Comparison of ENCODE assay signal across 18 cellular contexts in the genomic region with DNA sequence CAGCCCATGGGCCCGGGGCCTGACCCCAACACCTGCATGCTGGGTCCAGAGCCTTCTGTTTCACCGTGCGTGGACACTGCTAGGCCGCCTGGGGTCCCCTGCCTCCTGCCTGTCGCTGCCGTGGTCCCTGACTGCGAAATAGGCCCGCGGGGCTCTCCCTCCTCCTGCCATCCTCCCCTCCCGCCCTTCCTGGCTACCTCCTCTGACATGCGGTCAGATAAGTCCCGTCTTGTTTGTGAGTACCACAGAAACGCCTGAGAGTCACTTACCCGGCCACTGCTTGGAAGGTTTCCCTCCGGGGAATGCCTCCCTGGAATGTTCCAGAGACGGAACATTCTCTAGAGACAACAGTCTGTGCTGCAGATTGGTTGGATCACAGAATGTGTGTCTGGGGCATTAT. TPM values are rescaled to one million over a fixed set of nuclear protein-coding genes. Genes with fewer than 3 reads are reported as not detected.
DNase-seq lines count a peak whose midpoint lies in the region; ATAC-seq, FAIRE-seq and TF ChIP-seq lines count a peak whose summit lies in the region.
"Had no signal": no experiment of that assay in that cellular context is flagged by ENCODE, and none has a peak within 500 bp of the region (broad histone marks: within the 10 kb centered on the region; RNA-seq: fewer than 3 reads in every experiment).

No MANE protein-coding gene starts in this region.

- no peak overlapping the region for H3K9ac ChIP-seq in mammary epithelial cell (ENCODE audit: insufficient read depth, low read length)
- no peak overlapping the region for H3K9ac ChIP-seq in kidney (ENCODE audit: low read length in 2 of 2)

- peaks cover 12% of the 10 kb centered on the region for H3K27me3 Mint-ChIP-seq in MCF 10A (ENCODE audit: insufficient read depth, unreplicated experiment)
- H3K27me3 Mint-ChIP-seq in activated T-cell treated with anti-CD3 and anti-CD28 coated beads, Interleukin-2, amount 50 U/mL, for 72 hours (ENCODE audit: low read depth): no peaks in the 10 kb centered on the region
- H3K27me3 Mint-ChIP-seq: naive thymus-derived CD4-positive, alpha-beta T cell had no signal

- H3K4me1 ChIP-seq in breast epithelium (no peaks in the 10 kb centered on the region), mammary epithelial cell (ENCODE audit: insufficient read depth, low read length) (peaks cover 26% of the 10 kb centered on the region), kidney (ENCODE audit: control insufficient read depth in 1 of 2, insufficient read depth in 1 of 2, low read depth in 1 of 2, low read length in 2 of 2) (peaks cover 0 to 4% of the 10 kb centered on the region in 2 donors), thyroid gland (peaks cover 18 to 24% of the 10 kb centered on the region in 2 donors)

- H3K4me3 ChIP-seq in breast epithelium (peak overlapping the region in 2 of 3 donors; percentile 21 to 30), mammary epithelial cell (replicated peaks in 1 of 3; ENCODE audit: insufficient read depth in 1 of 3, low read depth in 2 of 3, low read length in 3 of 3) (no peak overlapping the region), kidney (ENCODE audit: low read length in 2 of 2) (no peak overlapping the region), thyroid gland (replicated peaks in 1 of 3) (no peak overlapping the region)
- H3K4me3 ChIP-seq: suprapubic skin had no signal

- H3K4me3 Mint-ChIP-seq in MCF 10A (ENCODE audit: unreplicated experiment): no peak overlapping the region
- no peak overlapping the region for H3K4me3 Mint-ChIP-seq in activated T-cell treated with anti-CD3 and anti-CD28 coated beads, Interleukin-2, amount 50 U/mL, for 72 hours
- H3K4me3 Mint-ChIP-seq: naive thymus-derived CD4-positive, alpha-beta T cell had no signal

- intact Hi-C loops in breast epithelium (cut with DNase I; ENCODE audit: low total_unique reads) (no loop called here), MCF 10A (cut with micrococcal nuclease) (loop anchor here (5.0 to 10.0 kb wide), 2 partner anchors 117 to 335 kb away; no protein-coding TSS in a partner anchor), mammary epithelial cell (cut with micrococcal nuclease) (loop anchor here (5.0 kb wide), 1 partner anchor 102 kb away; no protein-coding TSS in a partner anchor), kidney (cut with DNase I) (no loop called here), thyroid gland (cut with DNase I) (loop anchor here (10.0 kb wide), 1 partner anchor 335 kb away; no protein-coding TSS in a partner anchor)

- dilution Hi-C loops in mammary epithelial cell (cut with HindIII; ENCODE audit: low sequenced_read_pairs): no loop called here

- H3K4me2 ChIP-seq in mammary epithelial cell (ENCODE audit: insufficient read depth, low read depth, low read length): peak overlapping the region; percentile 46

- in situ Hi-C loops in mammary epithelial cell (cut with MboI; ENCODE audit: low sequenced_read_pairs in 2 of 2): no loop called here

- CTCF ChIA-PET in MCF 10A (lab: Yijun Ruan, JAX) (no interaction called here), mammary epithelial cell (lab: Charles Lee; ENCODE audit: low non-redundant PET) (no interaction called here)

- no peaks in the 10 kb centered on the region for H4K20me1 ChIP-seq in mammary epithelial cell (ENCODE audit: insufficient read depth, low read length)

- peak overlapping the region; percentile 33 to 50 for H3K27ac ChIP-seq in breast epithelium
- H3K27ac ChIP-seq in mammary epithelial cell (ENCODE audit: insufficient read depth, low read depth, low read length): no peak overlapping the region
- no peak overlapping the region for H3K27ac ChIP-seq in kidney (ENCODE audit: low read depth in 2 of 2, low read length in 2 of 2)
- H3K27ac ChIP-seq in thyroid gland: peak overlapping the region; percentile 12 to 42 (median 39)
- H3K27ac ChIP-seq: C4-2B, suprapubic skin had no signal

- DNase-seq in breast epithelium (ENCODE audit: low spot score in 2 of 2): peak; percentile 68 to 81
- DNase-seq in MCF 10A (ENCODE audit: unreplicated experiment): no peak
- peak; percentile 86 for DNase-seq in mammary epithelial cell
- peak; percentile 74 for DNase-seq in kidney
- DNase-seq in thyroid gland: peak; percentile 85 to 89
- DNase-seq in activated T-cell treated with anti-CD3 and anti-CD28 coated beads, Interleukin-2, amount 50 U/mL, for 72 hours: no peak
- DNase-seq in cerebellar cortex (ENCODE audit: low spot score): no peak
- DNase-seq: activated naive CD4-positive, alpha-beta T cell; anterior cingulate cortex; MM.1S; naive thymus-derived CD4-positive, alpha-beta T cell; NCI-H1694 treated with DMSO at 0.1 percent for 48 hours; NCI-H226; small intestine had no signal

- WGBS in mammary epithelial cell (ENCODE audit: low coverage, missing lambda C conversion rate): 2% methylated on average over 14 of the region's 16 CpGs
- WGBS in thyroid gland, 2 donors: 43 to 58% methylated on average over 15 of the region's 16 CpGs

- POLR2A ChIA-PET in MCF 10A (lab: Yijun Ruan, JAX): no interaction called here

- H3K27me3 ChIP-seq in breast epithelium (no peaks in the 10 kb centered on the region), mammary epithelial cell (ENCODE audit: insufficient read depth, low read length) (no peaks in the 10 kb centered on the region), thyroid gland (no peaks in the 10 kb centered on the region)

- TF ChIP-seq CTCF in breast epithelium (IDR thresholded peaks at IDR 0.05) (no peak), MCF 10A (IDR thresholded peaks at IDR 0.05; ENCODE audit: unreplicated experiment) (no peak), mammary epithelial cell (conservative IDR thresholded peaks at IDR 0.05 in 1 of 2, IDR thresholded peaks at IDR 0.05 in 1 of 2; ENCODE audit: extremely low read depth in 1 of 2, insufficient read depth in 1 of 2, low read depth in 1 of 2, low read length in 2 of 2) (no peak), kidney (IDR thresholded peaks at IDR 0.05; ENCODE audit: borderline replicate concordance, extremely low read depth, insufficient read depth) (no peak), thyroid gland (IDR thresholded peaks at IDR 0.05) (no peak)

- TF ChIP-seq POLR2A in breast epithelium (IDR thresholded peaks at IDR 0.05) (no peak), thyroid gland (IDR thresholded peaks at IDR 0.05) (no peak)

- no peaks in the 10 kb centered on the region for H3K9me3 Mint-ChIP-seq in MCF 10A (ENCODE audit: unreplicated experiment)
- H3K9me3 Mint-ChIP-seq in activated T-cell treated with anti-CD3 and anti-CD28 coated beads, Interleukin-2, amount 50 U/mL, for 72 hours: no peaks in the 10 kb centered on the region
- H3K9me3 Mint-ChIP-seq: naive thymus-derived CD4-positive, alpha-beta T cell had no signal

- H3K36me3 ChIP-seq in breast epithelium: no peaks in the 10 kb centered on the region
- no peaks in the 10 kb centered on the region for H3K36me3 ChIP-seq in mammary epithelial cell (ENCODE audit: insufficient read depth, low read length)
- no peaks in the 10 kb centered on the region for H3K36me3 ChIP-seq in kidney (ENCODE audit: control insufficient read depth in 1 of 2, insufficient read depth in 2 of 2, low read length in 2 of 2)
- no peaks in the 10 kb centered on the region for H3K36me3 ChIP-seq in thyroid gland

- H3K79me2 ChIP-seq in mammary epithelial cell (ENCODE audit: insufficient read depth, low read length): no peaks in the 10 kb centered on the region

- H3K36me3 Mint-ChIP-seq in MCF 10A (ENCODE audit: insufficient read depth, unreplicated experiment): peaks cover 4% of the 10 kb centered on the region
- no peaks in the 10 kb centered on the region for H3K36me3 Mint-ChIP-seq in activated T-cell treated with anti-CD3 and anti-CD28 coated beads, Interleukin-2, amount 50 U/mL, for 72 hours (ENCODE audit: insufficient read depth in 2 of 2)

- BruUV-seq in MCF 10A (replicated peaks; lab: Mats Ljungman, UMichigan) (no TSS peak), mammary epithelial cell (replicated peaks; lab: Mats Ljungman, UMichigan) (no TSS peak)

- no peak overlapping the region for H3K27ac Mint-ChIP-seq in MCF 10A (ENCODE audit: low read depth, unreplicated experiment)
- no peak overlapping the region for H3K27ac Mint-ChIP-seq in activated T-cell treated with anti-CD3 and anti-CD28 coated beads, Interleukin-2, amount 50 U/mL, for 72 hours

- no peaks in the 10 kb centered on the region for H3K4me1 Mint-ChIP-seq in MCF 10A (ENCODE audit: insufficient read depth, unreplicated experiment)
- H3K4me1 Mint-ChIP-seq in activated T-cell treated with anti-CD3 and anti-CD28 coated beads, Interleukin-2, amount 50 U/mL, for 72 hours (ENCODE audit: low read depth): peaks cover 28% of the 10 kb centered on the region

- ATAC-seq in activated T-cell treated with anti-CD3 and anti-CD28 coated beads, Interleukin-2, amount 50 U/mL, for 72 hours (replicated peaks in 1 of 2): no peak
- ATAC-seq in GM19351 (IDR thresholded peaks at IDR 0.05; ENCODE audit: unreplicated experiment): no peak
- ATAC-seq: naive thymus-derived CD4-positive, alpha-beta T cell had no signal

- no peaks in the 10 kb centered on the region for H3K9me3 ChIP-seq in breast epithelium
- no peaks in the 10 kb centered on the region for H3K9me3 ChIP-seq in mammary epithelial cell (replicated peaks; ENCODE audit: insufficient read depth, low read length)
- H3K9me3 ChIP-seq in kidney (ENCODE audit: control insufficient read depth in 1 of 2, low read length in 2 of 2): no peaks in the 10 kb centered on the region
- H3K9me3 ChIP-seq in thyroid gland: no peaks in the 10 kb centered on the region
- H3K9me3 ChIP-seq: suprapubic skin had no signal

- FAIRE-seq in kidney (lab: Jason Lieb, UNC): no peak
- FAIRE-seq: small intestine had no signal

- peak overlapping the region; percentile 69 for H2AFZ ChIP-seq in mammary epithelial cell (ENCODE audit: low read depth, low read length)

RNA-seq across cellular contexts. Expression of a gene that starts 22.8 kb away (rescaled TPM):
- total RNA-seq in breast epithelium: not detected
- not detected in 2 replicates for total RNA-seq in MCF 10A (2022)
- not detected for total RNA-seq in mammary epithelial cell
- not detected for polyA plus RNA-seq in mammary epithelial cell
- polyA minus RNA-seq in mammary epithelial cell: not detected
- 1.6 TPM for total RNA-seq in kidney
- polyA plus RNA-seq in kidney (ENCODE audit: insufficient read depth, low read depth, low replicate concordance): not detected
- total RNA-seq in thyroid gland: not detected
- total RNA-seq in activated T-cell treated with anti-CD3 and anti-CD28 coated beads, Interleukin-2, amount 50 U/mL, for 72 hours: not detected
- total RNA-seq: epithelial cell of proximal tubule; naive thymus-derived CD4-positive, alpha-beta T cell; suprapubic skin had no signal
- polyA plus RNA-seq: naive thymus-derived CD4-positive, alpha-beta T cell had no signal

Comparison
In these comparisons a context has a peak if more than half of its experiments do, and no peak if none do; other contexts are left out.
1. DNase-seq: peak in breast epithelium (2 of 2), mammary epithelial cell (single experiment), kidney (single experiment) and thyroid gland (2 of 2); none in MCF 10A (single experiment), activated T-cell treated with anti-CD3 and anti-CD28 coated beads, Interleukin-2, amount 50 U/mL, for 72 hours (0 of 2) and cerebellar cortex (single experiment).
2. H3K27ac ChIP-seq: peak in breast epithelium (2 of 2) and thyroid gland (3 of 3); none in mammary epithelial cell (single experiment) and kidney (0 of 2).
3. H3K4me3 ChIP-seq: peak in breast epithelium (2 of 3); none in mammary epithelial cell (0 of 3), kidney (0 of 2) and thyroid gland (0 of 3).
4. intact Hi-C loops: an anchor here in MCF 10A (5.0 to 10.0 kb wide), mammary epithelial cell (5.0 kb wide) and thyroid gland (10.0 kb wide); none called in breast epithelium and kidney.